In the genomic region with DNA sequence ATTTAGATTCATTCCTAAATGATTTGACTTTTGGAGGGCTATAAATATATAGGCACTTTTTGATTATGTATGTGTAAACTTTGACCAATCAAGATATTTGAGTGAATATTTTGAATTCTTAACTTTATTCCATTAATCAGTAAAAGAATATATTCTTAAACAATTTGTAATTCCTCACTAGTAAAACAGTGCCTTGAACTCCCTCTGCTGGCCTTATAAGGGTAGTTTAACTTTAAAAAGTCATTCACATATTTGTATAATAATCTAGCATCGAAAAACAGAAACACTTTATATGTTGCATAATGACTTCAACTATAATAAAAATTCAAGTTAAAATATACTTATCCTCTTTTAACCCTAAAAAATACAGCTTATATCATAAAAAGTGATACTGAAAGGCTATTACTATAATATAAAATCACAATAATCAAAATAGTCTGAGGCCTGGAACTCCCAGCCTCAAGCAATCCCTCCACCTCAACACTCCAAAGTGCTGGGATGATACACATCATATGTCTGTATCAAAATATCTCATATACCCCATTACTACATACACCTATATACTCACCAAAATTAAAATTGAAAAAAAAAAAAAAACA, we compare ENCODE assay signal across 8 cellular contexts. TPM values are rescaled to one million over a fixed set of nuclear protein-coding genes. Genes with fewer than 3 reads are reported as not detected.
A peak's percentile ranks its signal among the peaks of the same experiment; 100 is the strongest.
DNase-seq lines count a peak whose midpoint lies in the region; ATAC-seq and TF ChIP-seq lines count a peak whose summit lies in the region.

No MANE protein-coding gene starts in this region.

- H3K27ac ChIP-seq in body of pancreas = no peak overlapping the region
- no peak overlapping the region for H3K27ac ChIP-seq in mesendoderm (ENCODE audit: low read depth, low read length)

- no peaks in the 10 kb centered on the region for H3K27me3 ChIP-seq in body of pancreas
- H3K27me3 ChIP-seq in mesendoderm (ENCODE audit: insufficient read depth, low read length, poor library complexity) = no peaks in the 10 kb centered on the region

- DNase-seq in COR-L47 (lab: John Stamatoyannopoulos, UW) = peak; percentile 29
- DNase-seq in NCI-H2081 (lab: John Stamatoyannopoulos, UW) = peak; percentile 53 to 77
- no peak for DNase-seq in body of pancreas
- DNase-seq in mesendoderm = peak; percentile 2
- no peak for DNase-seq in activated effector memory CD4-positive, alpha-beta T cell treated with anti-CD3 and anti-CD28 coated beads, Interleukin-2, amount 50 U/mL, for 16 hours
- no peak for DNase-seq in activated naive CD4-positive, alpha-beta T cell treated with Interleukin-2 at 50 U/mL for 16 hours

- no peak overlapping the region for H3K18ac ChIP-seq in mesendoderm (ENCODE audit: low read length)

- H3K4me3 ChIP-seq in body of pancreas (no peak overlapping the region), mesendoderm (ENCODE audit: low read length) (no peak overlapping the region)

- H3K79me2 ChIP-seq in mesendoderm (ENCODE audit: control insufficient read depth, insufficient read depth, low read length) = no peaks in the 10 kb centered on the region

- H3K4ac ChIP-seq in mesendoderm (ENCODE audit: low read depth, low read length) = no peak overlapping the region

- no peak overlapping the region for H3K56ac ChIP-seq in mesendoderm (ENCODE audit: low read length)

- H2BK5ac ChIP-seq in mesendoderm (ENCODE audit: low read length) = no peak overlapping the region

- H3K79me1 ChIP-seq in mesendoderm (ENCODE audit: low read length) = no peaks in the 10 kb centered on the region

- H3K36me3 ChIP-seq in body of pancreas (replicated peaks in 1 of 2; ENCODE audit: insufficient read depth in 1 of 2, low read depth in 2 of 2) (no peaks in the 10 kb centered on the region), mesendoderm (ENCODE audit: control insufficient read depth, insufficient read depth, low read length) (no peaks in the 10 kb centered on the region)

- no peak overlapping the region for H2BK15ac ChIP-seq in mesendoderm (replicated peaks; ENCODE audit: low read depth)

- peak; percentile 5 to 57 (median 48) for TF ChIP-seq CTCF in body of pancreas (IDR thresholded peaks at IDR 0.05)

- H4K5ac ChIP-seq in mesendoderm (ENCODE audit: low read length) = no peak overlapping the region

- H3K4me1 ChIP-seq in body of pancreas (no peaks in the 10 kb centered on the region), mesendoderm (ENCODE audit: control insufficient read depth, low read depth, low read length) (no peaks in the 10 kb centered on the region)

- ATAC-seq in GM21576 (IDR thresholded peaks at IDR 0.05; ENCODE audit: unreplicated experiment) = peak; percentile 66
- ATAC-seq in body of pancreas = no peak
- ATAC-seq in HG03175 (IDR thresholded peaks at IDR 0.05; ENCODE audit: unreplicated experiment) = no peak

- H3K23ac ChIP-seq in mesendoderm (ENCODE audit: low read length) = no peak overlapping the region

- H3K9ac ChIP-seq in mesendoderm (ENCODE audit: low read length) = no peak overlapping the region

- H2BK120ac ChIP-seq in mesendoderm (ENCODE audit: low read depth, low read length) = no peak overlapping the region

- H3K9me3 ChIP-seq in body of pancreas = no peaks in the 10 kb centered on the region

- no peak overlapping the region for H2AK5ac ChIP-seq in mesendoderm (ENCODE audit: low read length)

- WGBS in body of pancreas, 2 donors = 0 to 7% methylated on average over 1 of the region's 1 CpG
- no CpG with 5 or more reads among the region's 1 CpG for WGBS in mesendoderm (ENCODE audit: extremely low coverage, insufficient coverage, low lambda C conversion rate)

- no peak overlapping the region for H3K4me2 ChIP-seq in mesendoderm (ENCODE audit: low read length)

- intact Hi-C loops in body of pancreas (cut with DNase I) = no loop called here

- TF ChIP-seq POLR2A in body of pancreas (IDR thresholded peaks at IDR 0.05) = no peak

- H4K8ac ChIP-seq in mesendoderm (ENCODE audit: low read depth, low read length) = no peak overlapping the region

RNA-seq across cellular contexts. Expression of a gene that starts 31.2 kb away (rescaled TPM):
- total RNA-seq in body of pancreas = 10 to 100 TPM; 14.2 to 30.4 TPM
- polyA plus RNA-seq in mesendoderm (2013, experiment 1 of 2) = 176 TPM
- 175 TPM for polyA plus RNA-seq in mesendoderm (2013, experiment 2 of 2)

RNA-seq across cellular contexts. Expression of a gene that starts 31.3 kb away (rescaled TPM):
- 1 to 10 TPM; 2.6 to 9.6 TPM for total RNA-seq in body of pancreas
- 11.4 TPM for polyA plus RNA-seq in mesendoderm (2013, experiment 1 of 2)
- polyA plus RNA-seq in mesendoderm (2013, experiment 2 of 2) = 12.3 TPM

Comparison
In these comparisons a context has a peak if more than half of its experiments do, and no peak if none do; other contexts are left out.
1. DNase-seq: peak in COR-L47 (single experiment), NCI-H2081 (2 of 2) and mesendoderm (single experiment); none in body of pancreas (0 of 4), activated effector memory CD4-positive, alpha-beta T cell treated with anti-CD3 and anti-CD28 coated beads, Interleukin-2, amount 50 U/mL, for 16 hours (single experiment) and activated naive CD4-positive, alpha-beta T cell treated with Interleukin-2 at 50 U/mL for 16 hours (single experiment).